12 cellular contexts compared by ENCODE assay signal in the genomic region with DNA sequence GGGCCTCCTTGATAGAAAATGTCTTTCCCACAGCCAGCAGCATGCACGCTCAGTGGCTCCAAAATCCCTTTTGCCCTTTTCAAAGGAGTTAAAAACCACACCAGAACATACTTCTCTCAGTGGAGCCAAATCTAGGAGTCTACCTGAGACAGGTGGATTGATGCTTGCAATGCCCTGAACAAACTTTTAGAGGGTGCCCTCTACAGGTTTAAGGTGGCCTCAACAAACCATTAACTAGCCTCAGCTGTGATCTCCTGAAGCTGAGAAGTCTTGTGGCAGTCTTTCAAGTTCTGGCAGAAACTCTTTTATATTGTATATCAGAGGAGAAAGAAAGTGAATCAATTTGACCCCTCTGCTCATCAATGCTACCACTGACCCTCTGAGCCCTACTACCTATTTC.
DNase-seq lines count a peak whose midpoint lies in the region; ATAC-seq and TF ChIP-seq lines count a peak whose summit lies in the region.
"Had no signal": no experiment of that assay in that cellular context is flagged by ENCODE, and none has a peak within 500 bp of the region (broad histone marks: within the 10 kb centered on the region; RNA-seq: fewer than 3 reads in every experiment).

No MANE protein-coding gene starts in this region.

- peaks cover 11% of the 10 kb centered on the region for H3K4me1 Mint-ChIP-seq in stimulated activated memory B cell treated with anti-CD40 and anti-IgM and Interleukin-4, amounts not matched to agents 10 μg/mL and 1 μg/mL and 100 μg/mL, for 72 hours
- H3K4me1 Mint-ChIP-seq: activated naive CD4-positive, alpha-beta T cell treated with anti-CD3 and anti-CD28 coated beads, Interleukin-2, amount 50 U/mL, for 24 hours had no signal

- H3K36me3 ChIP-seq in BE2C, result no peaks in the 10 kb centered on the region
- H3K36me3 ChIP-seq in OCI-LY1 (ENCODE audit: insufficient read depth, low read length), result no peaks in the 10 kb centered on the region

- no peak for ATAC-seq in GM21619 (IDR thresholded peaks at IDR 0.05; ENCODE audit: unreplicated experiment)
- no peak for ATAC-seq in activated CD4-positive, CD25-positive, alpha-beta regulatory T cell treated with anti-CD3 and anti-CD28 coated beads, Interleukin-2, amount 50 U/mL, for 24 hours
- ATAC-seq in stimulated activated memory B cell treated with anti-CD40 and anti-IgM and Interleukin-4, amounts not matched to agents 10 μg/mL and 1 μg/mL and 100 μg/mL, for 72 hours, result no peak
- ATAC-seq in GM19395 (IDR thresholded peaks at IDR 0.05; ENCODE audit: unreplicated experiment), result no peak

- TF ChIP-seq CTCF in BE2C (IDR thresholded peaks at IDR 0.05; ENCODE audit: low read depth, low read length) (peak; percentile 69), GM12872 (IDR thresholded peaks at IDR 0.05; ENCODE audit: insufficient read depth, low read depth, low read length) (peak; percentile 61), OCI-LY1 (IDR thresholded peaks at IDR 0.05; ENCODE audit: low read length) (peak; percentile 71), fibroblast of villous mesenchyme (IDR thresholded peaks at IDR 0.05; ENCODE audit: insufficient read depth, low read depth, low read length) (peak; percentile 23)

- H3K27ac Mint-ChIP-seq in stimulated activated memory B cell treated with anti-CD40 and anti-IgM and Interleukin-4, amounts not matched to agents 10 μg/mL and 1 μg/mL and 100 μg/mL, for 72 hours, result no peak overlapping the region

- no peak overlapping the region for H3K27ac ChIP-seq in OCI-LY1 (ENCODE audit: low read depth, low read length, poor library complexity, severe bottlenecking)

- H3K36me3 Mint-ChIP-seq in stimulated activated memory B cell treated with anti-CD40 and anti-IgM and Interleukin-4, amounts not matched to agents 10 μg/mL and 1 μg/mL and 100 μg/mL, for 72 hours, result peaks cover 24% of the 10 kb centered on the region

- H3K4me1 ChIP-seq in BE2C, result peaks cover 8% of the 10 kb centered on the region
- no peaks in the 10 kb centered on the region for H3K4me1 ChIP-seq in OCI-LY1 (ENCODE audit: insufficient read depth, low read length, severe bottlenecking)

- H3K27me3 ChIP-seq in BE2C, result no peaks in the 10 kb centered on the region
- no peaks in the 10 kb centered on the region for H3K27me3 ChIP-seq in OCI-LY1 (ENCODE audit: insufficient read depth, low read length)

- H3K4me3 Mint-ChIP-seq in stimulated activated memory B cell treated with anti-CD40 and anti-IgM and Interleukin-4, amounts not matched to agents 10 μg/mL and 1 μg/mL and 100 μg/mL, for 72 hours, result no peak overlapping the region
- H3K4me3 Mint-ChIP-seq: activated naive CD4-positive, alpha-beta T cell treated with anti-CD3 and anti-CD28 coated beads, Interleukin-2, amount 50 U/mL, for 24 hours had no signal

- H3F3A ChIP-seq in OCI-LY1 (ENCODE audit: insufficient read depth, low read length), result no peaks in the 10 kb centered on the region

- no peaks in the 10 kb centered on the region for H4K20me1 ChIP-seq in OCI-LY1 (ENCODE audit: insufficient read depth, low read length)

- DNase-seq in BE2C (no peak), fibroblast of villous mesenchyme (ENCODE audit: low read depth) (no peak)
- DNase-seq: activated CD4-positive, CD25-positive, alpha-beta regulatory T cell treated with anti-CD3 and anti-CD28 coated beads, Interleukin-2, amount 50 U/mL, for 72 hours; effector CD4-positive, alpha-beta T cell; KBM-7 had no signal

- H2AFZ ChIP-seq in OCI-LY1 (ENCODE audit: low read length), result no peak overlapping the region

- no peak overlapping the region for H3K4me3 ChIP-seq in BE2C (ENCODE audit: low read depth, low read length)
- no peak overlapping the region for H3K4me3 ChIP-seq in OCI-LY1 (ENCODE audit: low read depth, low read length, poor library complexity, severe bottlenecking)
- no peak overlapping the region for H3K4me3 ChIP-seq in fibroblast of villous mesenchyme (ENCODE audit: low read depth, low read length)

- H3K9me3 ChIP-seq in BE2C, result no peaks in the 10 kb centered on the region
- no peaks in the 10 kb centered on the region for H3K9me3 ChIP-seq in OCI-LY1 (ENCODE audit: low read length)

- no peaks in the 10 kb centered on the region for H3K9me2 ChIP-seq in OCI-LY1 (ENCODE audit: low read depth, low read length)

- no peak overlapping the region for H3K4me2 ChIP-seq in OCI-LY1 (ENCODE audit: low read length)

- H3K79me2 ChIP-seq in OCI-LY1 (ENCODE audit: insufficient read depth, low read length), result no peaks in the 10 kb centered on the region

- no peaks in the 10 kb centered on the region for H3K9me3 Mint-ChIP-seq in stimulated activated memory B cell treated with anti-CD40 and anti-IgM and Interleukin-4, amounts not matched to agents 10 μg/mL and 1 μg/mL and 100 μg/mL, for 72 hours
- H3K9me3 Mint-ChIP-seq: activated naive CD4-positive, alpha-beta T cell treated with anti-CD3 and anti-CD28 coated beads, Interleukin-2, amount 50 U/mL, for 24 hours had no signal

- no peak overlapping the region for H3K9ac ChIP-seq in OCI-LY1 (ENCODE audit: low read length)

- H3K27me3 Mint-ChIP-seq in stimulated activated memory B cell treated with anti-CD40 and anti-IgM and Interleukin-4, amounts not matched to agents 10 μg/mL and 1 μg/mL and 100 μg/mL, for 72 hours, result no peaks in the 10 kb centered on the region
- H3K27me3 Mint-ChIP-seq: activated naive CD4-positive, alpha-beta T cell treated with anti-CD3 and anti-CD28 coated beads, Interleukin-2, amount 50 U/mL, for 24 hours had no signal
